ENCODE assay signal across 1 cellular context in genomic region chr2:160994141-160995002, GRCh38.
TF ChIP-seq lines count a peak whose summit lies in the region.

No MANE protein-coding gene starts in this region.

TF ChIP-seq in K562, 482 proteins besides CTCF, POLR2A, EP300 and RAD21 (continued from another document):
- TF ChIP-seq REST (CRISPR knock-in tag; IDR thresholded peaks at IDR 0.05; ENCODE audit: low read depth) (no peak), YY1 (IDR thresholded peaks at IDR 0.05; ENCODE audit: borderline replicate concordance in 1 of 3, control insufficient read depth in 1 of 3, extremely low read depth in 1 of 3, insufficient read depth in 3 of 3, insufficient read length in 1 of 3, insufficient replicate concordance in 2 of 3, low read depth in 1 of 3, low read length in 2 of 3) (no peak), NFATC3 (IDR thresholded peaks at IDR 0.05) (no peak), ZNF780A (CRISPR knock-in tag; IDR thresholded peaks at IDR 0.05) (no peak), CHAMP1 (IDR thresholded peaks at IDR 0.05) (no peak), ZBTB8A (IDR thresholded peaks at IDR 0.05; ENCODE audit: partially characterized antibody) (no peak), ZNF184 (CRISPR knock-in tag; IDR thresholded peaks at IDR 0.05) (no peak), HEY1 (CRISPR knock-in tag; IDR thresholded peaks at IDR 0.05; ENCODE audit: borderline replicate concordance) (no peak), CREB3L1 (IDR thresholded peaks at IDR 0.05; ENCODE audit: borderline replicate concordance, low read depth) (no peak), NFE2 (IDR thresholded peaks at IDR 0.05; ENCODE audit: low read depth) (peak; percentile 43; the same call in 1 of the 2 replicates), CREM (IDR thresholded peaks at IDR 0.05; ENCODE audit: low read depth) (peak; percentile 63), ZKSCAN1 (IDR thresholded peaks at IDR 0.05; ENCODE audit: low read depth, low read length) (no peak), ZNF174 (CRISPR knock-in tag; IDR thresholded peaks at IDR 0.05) (no peak), MCM2 (IDR thresholded peaks at IDR 0.05; ENCODE audit: low read depth) (no peak), CUX1 (CRISPR knock-in tag; IDR thresholded peaks at IDR 0.05) (no peak), SP2 (IDR thresholded peaks at IDR 0.05; ENCODE audit: extremely low read depth, low read depth, low read length, poor library complexity, severe bottlenecking) (no peak), TBL1XR1 (IDR thresholded peaks at IDR 0.05; ENCODE audit: low read length in 2 of 2) (0 out of 4 replicates have a peak, but pooled peaks of 1 of the 2 experiments have one; percentile 6), MEF2A (IDR thresholded peaks at IDR 0.05; ENCODE audit: control insufficient read depth, low read depth, low read length) (no peak), ZNF133 (CRISPR knock-in tag; IDR thresholded peaks at IDR 0.05) (no peak), ZEB2 (IDR thresholded peaks at IDR 0.05) (no peak), TCFL5 (CRISPR knock-in tag; conservative IDR thresholded peaks at IDR 0.05) (no peak), ZNF316 (IDR thresholded peaks at IDR 0.05) (peak; percentile 83), EHMT2 (IDR thresholded peaks at IDR 0.05) (no peak), ZNF347 (CRISPR knock-in tag; IDR thresholded peaks at IDR 0.05; ENCODE audit: low read depth) (no peak), C11orf30 (IDR thresholded peaks at IDR 0.05; ENCODE audit: low read depth) (peak; percentile 56; the same call in 1 of the 2 replicates), NCOA2 (IDR thresholded peaks at IDR 0.05; ENCODE audit: partially characterized antibody in 2 of 2) (no peak), ZNF398 (CRISPR knock-in tag; IDR thresholded peaks at IDR 0.05) (no peak), SMC3 (conservative IDR thresholded peaks at IDR 0.05; ENCODE audit: insufficient read depth, low read depth, low read length) (peak; percentile 62; the same call in 1 of the 2 replicates), ATF1 (CRISPR knock-in tag; IDR thresholded peaks at IDR 0.05) (no peak), ATF1 (tag; IDR thresholded peaks at IDR 0.05) (peak; percentile 72), IFI16 (CRISPR knock-in tag; IDR thresholded peaks at IDR 0.05) (no peak), MAFF (IDR thresholded peaks at IDR 0.05; ENCODE audit: low read length) (peak; percentile 27; the same call in 1 of the 2 replicates), SMARCA5 (IDR thresholded peaks at IDR 0.05) (no peak), NONO (IDR thresholded peaks at IDR 0.05; ENCODE audit: low read depth in 2 of 2, low read length in 1 of 2) (no peak), MAFG (tag; conservative IDR thresholded peaks at IDR 0.05) (peak; percentile 60; the same call in 1 of the 2 replicates), KDM4B (IDR thresholded peaks at IDR 0.05; ENCODE audit: borderline replicate concordance in 2 of 2, low read depth in 1 of 2) (no peak), NKRF (IDR thresholded peaks at IDR 0.05; ENCODE audit: borderline replicate concordance) (no peak)
